Comparison of ENCODE assay signal across 1 cellular context in the genomic region with DNA sequence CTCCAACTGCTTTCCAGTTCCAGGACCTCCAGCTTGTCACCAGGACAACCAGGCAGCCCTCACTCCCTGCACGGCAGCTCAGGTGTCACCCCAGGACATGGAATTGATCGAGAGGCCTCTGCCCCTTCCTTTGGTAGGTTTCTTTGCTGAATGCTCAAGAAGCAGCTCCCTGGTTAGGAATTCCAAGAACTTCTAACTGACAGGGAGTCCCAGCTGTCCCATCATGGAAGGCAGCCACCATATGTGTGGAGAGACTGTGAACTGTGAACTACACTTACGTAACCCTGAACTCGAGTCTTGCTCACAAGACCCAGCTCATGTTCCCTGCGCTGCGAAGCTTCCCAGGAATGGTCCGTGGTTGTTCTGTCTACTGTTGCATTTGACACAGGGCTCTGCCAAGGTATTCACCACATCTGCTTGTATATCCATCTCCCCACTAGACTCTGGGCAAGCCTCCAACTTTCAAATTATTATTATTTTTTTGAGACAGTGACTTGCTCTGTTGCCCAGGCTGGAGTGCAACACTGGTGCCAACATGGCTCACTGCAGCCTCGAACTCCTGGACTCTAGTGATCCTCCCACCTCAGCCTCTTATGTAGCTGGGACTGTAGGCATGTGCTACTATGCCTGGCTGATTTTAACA.
TF ChIP-seq lines count a peak whose summit lies in the region.

No MANE protein-coding gene starts in this region.

TF ChIP-seq in HepG2, 621 proteins besides CTCF, POLR2A, EP300 and RAD21 (continued from another document and continues in another):
- TF ChIP-seq, protein P1, sequence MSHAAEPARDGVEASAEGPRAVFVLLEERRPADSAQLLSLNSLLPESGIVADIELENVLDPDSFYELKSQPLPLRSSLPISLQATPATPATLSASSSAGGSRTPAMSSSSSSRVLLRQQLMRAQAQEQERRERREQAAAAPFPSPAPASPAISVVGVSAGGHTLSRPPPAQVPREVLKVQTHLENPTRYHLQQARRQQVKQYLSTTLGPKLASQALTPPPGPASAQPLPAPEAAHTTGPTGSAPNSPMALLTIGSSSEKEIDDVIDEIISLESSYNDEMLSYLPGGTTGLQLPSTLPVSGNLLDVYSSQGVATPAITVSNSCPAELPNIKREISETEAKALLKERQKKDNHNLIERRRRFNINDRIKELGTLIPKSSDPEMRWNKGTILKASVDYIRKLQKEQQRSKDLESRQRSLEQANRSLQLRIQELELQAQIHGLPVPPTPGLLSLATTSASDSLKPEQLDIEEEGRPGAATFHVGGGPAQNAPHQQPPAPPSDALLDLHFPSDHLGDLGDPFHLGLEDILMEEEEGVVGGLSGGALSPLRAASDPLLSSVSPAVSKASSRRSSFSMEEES (CRISPR knock-in tag; IDR thresholded peaks at IDR 0.05): peak; percentile 76; the same call in 1 of the 2 replicates
- TF ChIP-seq ZNF234 (CRISPR knock-in tag; conservative IDR thresholded peaks at IDR 0.05) (no peak), ZNF383 (CRISPR knock-in tag; IDR thresholded peaks at IDR 0.05; ENCODE audit: borderline replicate concordance) (no peak), SPEN (CRISPR knock-in tag; IDR thresholded peaks at IDR 0.05; ENCODE audit: low read depth) (0 out of 2 replicates have a peak, but pooled peaks have one; percentile 35), TBX2 (CRISPR knock-in tag; IDR thresholded peaks at IDR 0.05; ENCODE audit: borderline replicate concordance) (peak; percentile 48; the same call in 1 of the 2 replicates), STAT5B (CRISPR knock-in tag; IDR thresholded peaks at IDR 0.05) (no peak), HNF4G (IDR thresholded peaks at IDR 0.05; ENCODE audit: borderline replicate concordance, low read depth, low read length) (peak; percentile 21; the same call in 1 of the 2 replicates), HNF4G (CRISPR knock-in tag; IDR thresholded peaks at IDR 0.05; ENCODE audit: borderline replicate concordance, low read depth) (peak; percentile 66), CCDC6 (CRISPR knock-in tag; IDR thresholded peaks at IDR 0.05) (0 out of 2 replicates have a peak, but pooled peaks have one; percentile 15), ERF (CRISPR knock-in tag; IDR thresholded peaks at IDR 0.05) (0 out of 2 replicates have a peak, but pooled peaks have one; percentile 50), ZNF253 (CRISPR knock-in tag; IDR thresholded peaks at IDR 0.05; ENCODE audit: borderline replicate concordance) (no peak), REPIN1 (CRISPR knock-in tag; IDR thresholded peaks at IDR 0.05; ENCODE audit: borderline replicate concordance, low read depth) (peak; percentile 52; the same call in 1 of the 2 replicates), ZNF121 (CRISPR knock-in tag; IDR thresholded peaks at IDR 0.05) (peak; percentile 66; the same call in 1 of the 2 replicates), ZBTB7A (CRISPR knock-in tag; IDR thresholded peaks at IDR 0.05) (0 out of 2 replicates have a peak, but pooled peaks have one; percentile 58), MAF1 (CRISPR knock-in tag; IDR thresholded peaks at IDR 0.05; ENCODE audit: borderline replicate concordance) (no peak), NCOR1 (IDR thresholded peaks at IDR 0.05; ENCODE audit: borderline replicate concordance, low read length) (peak; percentile 14; the same call in 1 of the 2 replicates), ZFP41 (CRISPR knock-in tag; IDR thresholded peaks at IDR 0.05; ENCODE audit: borderline replicate concordance) (0 out of 2 replicates have a peak, but pooled peaks have one; percentile 53), RBAK (CRISPR knock-in tag; IDR thresholded peaks at IDR 0.05) (no peak), RARA (CRISPR knock-in tag; IDR thresholded peaks at IDR 0.05) (peak; percentile 43; the same call in 1 of the 2 replicates), TRIM24 (CRISPR knock-in tag; IDR thresholded peaks at IDR 0.05) (no peak), CEBPG (CRISPR knock-in tag; IDR thresholded peaks at IDR 0.05) (peak; percentile 66), SOX13 (IDR thresholded peaks at IDR 0.05) (no peak), SOX13 (CRISPR knock-in tag; conservative IDR thresholded peaks at IDR 0.05 in 1 of 2, IDR thresholded peaks at IDR 0.05 in 1 of 2) (0 out of 4 replicates have a peak, but pooled peaks of 1 of the 2 experiments have one; percentile 42), MIER3 (CRISPR knock-in tag; IDR thresholded peaks at IDR 0.05; ENCODE audit: borderline replicate concordance) (peak; percentile 42; the same call in 1 of the 2 replicates), ZNF720 (CRISPR knock-in tag; IDR thresholded peaks at IDR 0.05) (no peak), KAT7 (CRISPR knock-in tag; IDR thresholded peaks at IDR 0.05; ENCODE audit: borderline replicate concordance) (peak; percentile 55; the same call in 1 of the 2 replicates), ZNF563 (CRISPR knock-in tag; IDR thresholded peaks at IDR 0.05) (0 out of 2 replicates have a peak, but pooled peaks have one; percentile 39), ESRRA (CRISPR knock-in tag; IDR thresholded peaks at IDR 0.05; ENCODE audit: low read depth) (no peak; the same call in 1 of the 2 replicates), SMC3 (IDR thresholded peaks at IDR 0.05; ENCODE audit: low read length) (no peak), HDAC1 (CRISPR knock-in tag; IDR thresholded peaks at IDR 0.05) (peak; percentile 41; the same call in 1 of the 2 replicates), ZNF350 (CRISPR knock-in tag; IDR thresholded peaks at IDR 0.05; ENCODE audit: borderline replicate concordance, low read depth) (0 out of 2 replicates have a peak, but pooled peaks have one; percentile 19), ZMYM3 (CRISPR knock-in tag; IDR thresholded peaks at IDR 0.05) (0 out of 2 replicates have a peak, but pooled peaks have one; percentile 2), ZNF792 (CRISPR knock-in tag; IDR thresholded peaks at IDR 0.05) (peak; percentile 54; the same call in 1 of the 2 replicates), MIER2 (CRISPR knock-in tag; IDR thresholded peaks at IDR 0.05) (peak; percentile 40; the same call in 1 of the 2 replicates), ZNF160 (CRISPR knock-in tag; IDR thresholded peaks at IDR 0.05) (no peak), ELF3 (CRISPR knock-in tag; IDR thresholded peaks at IDR 0.05) (peak; percentile 26; the same call in 1 of the 2 replicates), SSRP1 (CRISPR knock-in tag; IDR thresholded peaks at IDR 0.05) (0 out of 2 replicates have a peak, but pooled peaks have one; percentile 51), ZNF292 (CRISPR knock-in tag; IDR thresholded peaks at IDR 0.05; ENCODE audit: borderline replicate concordance, low read depth) (0 out of 2 replicates have a peak, but pooled peaks have one; percentile 18), KLF16 (CRISPR knock-in tag; IDR thresholded peaks at IDR 0.05) (0 out of 4 replicates have a peak, but pooled peaks of 1 of the 2 experiments have one; percentile 28)
- TF ChIP-seq, protein P2, sequence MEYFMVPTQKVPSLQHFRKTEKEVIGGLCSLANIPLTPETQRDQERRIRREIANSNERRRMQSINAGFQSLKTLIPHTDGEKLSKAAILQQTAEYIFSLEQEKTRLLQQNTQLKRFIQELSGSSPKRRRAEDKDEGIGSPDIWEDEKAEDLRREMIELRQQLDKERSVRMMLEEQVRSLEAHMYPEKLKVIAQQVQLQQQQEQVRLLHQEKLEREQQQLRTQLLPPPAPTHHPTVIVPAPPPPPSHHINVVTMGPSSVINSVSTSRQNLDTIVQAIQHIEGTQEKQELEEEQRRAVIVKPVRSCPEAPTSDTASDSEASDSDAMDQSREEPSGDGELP (IDR thresholded peaks at IDR 0.05; ENCODE audit: borderline replicate concordance, low read depth): peak; percentile 84; the same call in 1 of the 2 replicates
- TF ChIP-seq, protein P3, sequence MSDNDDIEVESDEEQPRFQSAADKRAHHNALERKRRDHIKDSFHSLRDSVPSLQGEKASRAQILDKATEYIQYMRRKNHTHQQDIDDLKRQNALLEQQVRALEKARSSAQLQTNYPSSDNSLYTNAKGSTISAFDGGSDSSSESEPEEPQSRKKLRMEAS (IDR thresholded peaks at IDR 0.05): peak; percentile 92
- TF ChIP-seq, protein P4, sequence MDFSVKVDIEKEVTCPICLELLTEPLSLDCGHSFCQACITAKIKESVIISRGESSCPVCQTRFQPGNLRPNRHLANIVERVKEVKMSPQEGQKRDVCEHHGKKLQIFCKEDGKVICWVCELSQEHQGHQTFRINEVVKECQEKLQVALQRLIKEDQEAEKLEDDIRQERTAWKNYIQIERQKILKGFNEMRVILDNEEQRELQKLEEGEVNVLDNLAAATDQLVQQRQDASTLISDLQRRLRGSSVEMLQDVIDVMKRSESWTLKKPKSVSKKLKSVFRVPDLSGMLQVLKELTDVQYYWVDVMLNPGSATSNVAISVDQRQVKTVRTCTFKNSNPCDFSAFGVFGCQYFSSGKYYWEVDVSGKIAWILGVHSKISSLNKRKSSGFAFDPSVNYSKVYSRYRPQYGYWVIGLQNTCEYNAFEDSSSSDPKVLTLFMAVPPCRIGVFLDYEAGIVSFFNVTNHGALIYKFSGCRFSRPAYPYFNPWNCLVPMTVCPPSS (IDR thresholded peaks at IDR 0.05): no peak
- TF ChIP-seq, protein P5, sequence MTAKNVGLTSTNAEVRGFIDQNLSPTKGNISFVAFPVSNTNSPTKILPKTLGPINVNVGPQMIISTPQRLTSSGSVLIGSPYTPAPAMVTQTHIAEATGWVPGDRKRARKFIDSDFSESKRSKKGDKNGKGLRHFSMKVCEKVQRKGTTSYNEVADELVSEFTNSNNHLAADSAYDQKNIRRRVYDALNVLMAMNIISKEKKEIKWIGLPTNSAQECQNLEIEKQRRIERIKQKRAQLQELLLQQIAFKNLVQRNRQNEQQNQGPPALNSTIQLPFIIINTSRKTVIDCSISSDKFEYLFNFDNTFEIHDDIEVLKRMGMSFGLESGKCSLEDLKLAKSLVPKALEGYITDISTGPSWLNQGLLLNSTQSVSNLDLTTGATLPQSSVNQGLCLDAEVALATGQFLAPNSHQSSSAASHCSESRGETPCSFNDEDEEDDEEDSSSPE (CRISPR knock-in tag; IDR thresholded peaks at IDR 0.05): peak; percentile 64; the same call in 1 of the 2 replicates
- TF ChIP-seq, protein P6, sequence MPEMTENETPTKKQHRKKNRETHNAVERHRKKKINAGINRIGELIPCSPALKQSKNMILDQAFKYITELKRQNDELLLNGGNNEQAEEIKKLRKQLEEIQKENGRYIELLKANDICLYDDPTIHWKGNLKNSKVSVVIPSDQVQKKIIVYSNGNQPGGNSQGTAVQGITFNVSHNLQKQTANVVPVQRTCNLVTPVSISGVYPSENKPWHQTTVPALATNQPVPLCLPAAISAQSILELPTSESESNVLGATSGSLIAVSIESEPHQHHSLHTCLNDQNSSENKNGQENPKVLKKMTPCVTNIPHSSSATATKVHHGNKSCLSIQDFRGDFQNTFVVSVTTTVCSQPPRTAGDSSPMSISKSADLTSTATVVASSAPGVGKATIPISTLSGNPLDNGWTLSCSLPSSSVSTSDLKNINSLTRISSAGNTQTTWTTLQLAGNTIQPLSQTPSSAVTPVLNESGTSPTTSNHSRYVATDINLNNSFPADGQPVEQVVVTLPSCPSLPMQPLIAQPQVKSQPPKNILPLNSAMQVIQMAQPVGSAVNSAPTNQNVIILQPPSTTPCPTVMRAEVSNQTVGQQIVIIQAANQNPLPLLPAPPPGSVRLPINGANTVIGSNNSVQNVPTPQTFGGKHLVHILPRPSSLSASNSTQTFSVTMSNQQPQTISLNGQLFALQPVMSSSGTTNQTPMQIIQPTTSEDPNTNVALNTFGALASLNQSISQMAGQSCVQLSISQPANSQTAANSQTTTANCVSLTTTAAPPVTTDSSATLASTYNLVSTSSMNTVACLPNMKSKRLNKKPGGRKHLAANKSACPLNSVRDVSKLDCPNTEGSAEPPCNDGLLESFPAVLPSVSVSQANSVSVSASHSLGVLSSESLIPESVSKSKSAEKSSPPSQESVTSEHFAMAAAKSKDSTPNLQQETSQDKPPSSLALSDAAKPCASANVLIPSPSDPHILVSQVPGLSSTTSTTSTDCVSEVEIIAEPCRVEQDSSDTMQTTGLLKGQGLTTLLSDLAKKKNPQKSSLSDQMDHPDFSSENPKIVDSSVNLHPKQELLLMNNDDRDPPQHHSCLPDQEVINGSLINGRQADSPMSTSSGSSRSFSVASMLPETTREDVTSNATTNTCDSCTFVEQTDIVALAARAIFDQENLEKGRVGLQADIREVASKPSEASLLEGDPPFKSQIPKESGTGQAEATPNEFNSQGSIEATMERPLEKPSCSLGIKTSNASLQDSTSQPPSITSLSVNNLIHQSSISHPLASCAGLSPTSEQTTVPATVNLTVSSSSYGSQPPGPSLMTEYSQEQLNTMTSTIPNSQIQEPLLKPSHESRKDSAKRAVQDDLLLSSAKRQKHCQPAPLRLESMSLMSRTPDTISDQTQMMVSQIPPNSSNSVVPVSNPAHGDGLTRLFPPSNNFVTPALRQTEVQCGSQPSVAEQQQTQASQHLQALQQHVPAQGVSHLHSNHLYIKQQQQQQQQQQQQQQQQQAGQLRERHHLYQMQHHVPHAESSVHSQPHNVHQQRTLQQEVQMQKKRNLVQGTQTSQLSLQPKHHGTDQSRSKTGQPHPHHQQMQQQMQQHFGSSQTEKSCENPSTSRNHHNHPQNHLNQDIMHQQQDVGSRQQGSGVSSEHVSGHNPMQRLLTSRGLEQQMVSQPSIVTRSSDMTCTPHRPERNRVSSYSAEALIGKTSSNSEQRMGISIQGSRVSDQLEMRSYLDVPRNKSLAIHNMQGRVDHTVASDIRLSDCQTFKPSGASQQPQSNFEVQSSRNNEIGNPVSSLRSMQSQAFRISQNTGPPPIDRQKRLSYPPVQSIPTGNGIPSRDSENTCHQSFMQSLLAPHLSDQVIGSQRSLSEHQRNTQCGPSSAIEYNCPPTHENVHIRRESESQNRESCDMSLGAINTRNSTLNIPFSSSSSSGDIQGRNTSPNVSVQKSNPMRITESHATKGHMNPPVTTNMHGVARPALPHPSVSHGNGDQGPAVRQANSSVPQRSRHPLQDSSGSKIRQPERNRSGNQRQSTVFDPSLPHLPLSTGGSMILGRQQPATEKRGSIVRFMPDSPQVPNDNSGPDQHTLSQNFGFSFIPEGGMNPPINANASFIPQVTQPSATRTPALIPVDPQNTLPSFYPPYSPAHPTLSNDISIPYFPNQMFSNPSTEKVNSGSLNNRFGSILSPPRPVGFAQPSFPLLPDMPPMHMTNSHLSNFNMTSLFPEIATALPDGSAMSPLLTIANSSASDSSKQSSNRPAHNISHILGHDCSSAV (CRISPR knock-in tag; IDR thresholded peaks at IDR 0.05; ENCODE audit: borderline replicate concordance): 0 out of 2 replicates have a peak, but pooled peaks have one; percentile 61
- TF ChIP-seq, protein P7, sequence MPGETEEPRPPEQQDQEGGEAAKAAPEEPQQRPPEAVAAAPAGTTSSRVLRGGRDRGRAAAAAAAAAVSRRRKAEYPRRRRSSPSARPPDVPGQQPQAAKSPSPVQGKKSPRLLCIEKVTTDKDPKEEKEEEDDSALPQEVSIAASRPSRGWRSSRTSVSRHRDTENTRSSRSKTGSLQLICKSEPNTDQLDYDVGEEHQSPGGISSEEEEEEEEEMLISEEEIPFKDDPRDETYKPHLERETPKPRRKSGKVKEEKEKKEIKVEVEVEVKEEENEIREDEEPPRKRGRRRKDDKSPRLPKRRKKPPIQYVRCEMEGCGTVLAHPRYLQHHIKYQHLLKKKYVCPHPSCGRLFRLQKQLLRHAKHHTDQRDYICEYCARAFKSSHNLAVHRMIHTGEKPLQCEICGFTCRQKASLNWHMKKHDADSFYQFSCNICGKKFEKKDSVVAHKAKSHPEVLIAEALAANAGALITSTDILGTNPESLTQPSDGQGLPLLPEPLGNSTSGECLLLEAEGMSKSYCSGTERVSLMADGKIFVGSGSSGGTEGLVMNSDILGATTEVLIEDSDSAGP (CRISPR knock-in tag; IDR thresholded peaks at IDR 0.05; ENCODE audit: borderline replicate concordance): 0 out of 2 replicates have a peak, but pooled peaks have one; percentile 45
